Comparison of ENCODE assay signal across 17 cellular contexts in genomic region chr20:62426678-62427077, GRCh38. TPM values are rescaled to one million over a fixed set of nuclear protein-coding genes. Genes with fewer than 3 reads are reported as not detected.
DNase-seq lines count a peak whose midpoint lies in the region; ATAC-seq and TF ChIP-seq lines count a peak whose summit lies in the region.
"Had no signal": no experiment of that assay in that cellular context is flagged by ENCODE, and none has a peak within 500 bp of the region (broad histone marks: within the 10 kb centered on the region; RNA-seq: fewer than 3 reads in every experiment).

No MANE protein-coding gene starts in this region.

- H3K4me3 ChIP-seq in GM23338 (peak overlapping the region; percentile 32; the same call in 1 of the 2 replicates), epithelial cell of esophagus (ENCODE audit: low read length) (peak overlapping the region; percentile 50), parathyroid adenoma (ENCODE audit: low read depth, low read length) (peak overlapping the region; percentile 53), osteoblast (ENCODE audit: insufficient read depth, low read length) (no peak overlapping the region)
- H3K4me3 ChIP-seq: cardiac muscle cell had no signal

- H3K79me2 ChIP-seq in GM23338 (replicated peaks; ENCODE audit: insufficient read depth) (no peaks in the 10 kb centered on the region), parathyroid adenoma (no peaks in the 10 kb centered on the region), osteoblast (ENCODE audit: insufficient read depth, low read length) (no peaks in the 10 kb centered on the region)

- H3K36me3 ChIP-seq in GM23338 (ENCODE audit: insufficient read depth), result no peaks in the 10 kb centered on the region
- H3K36me3 ChIP-seq in parathyroid adenoma (ENCODE audit: control insufficient read depth, insufficient read depth, low read length), result no peaks in the 10 kb centered on the region
- H3K36me3 ChIP-seq in osteoblast (ENCODE audit: insufficient read depth, low read length), result no peaks in the 10 kb centered on the region
- H3K36me3 ChIP-seq: cardiac muscle cell had no signal

- H4K20me1 ChIP-seq in GM23338 (replicated peaks; ENCODE audit: insufficient read depth) (no peaks in the 10 kb centered on the region), osteoblast (ENCODE audit: insufficient read depth, low read length) (no peaks in the 10 kb centered on the region)

- intact Hi-C loops in Right ventricle myocardium superior (cut with DNase I), result no loop called here

- H3K4me2 ChIP-seq in GM23338 (peak overlapping the region; percentile 69), parathyroid adenoma (ENCODE audit: low read length) (peak overlapping the region; percentile 73), osteoblast (ENCODE audit: insufficient read depth, low read length) (no peak overlapping the region)

- H3K9me3 ChIP-seq in parathyroid adenoma (ENCODE audit: control insufficient read depth, low read length) (no peaks in the 10 kb centered on the region), osteoblast (ENCODE audit: low read depth, low read length) (no peaks in the 10 kb centered on the region)

- H3K4me1 Mint-ChIP-seq in GM23338, result peaks cover 48% of the 10 kb centered on the region

- no peak for TF ChIP-seq CTCF in GM23338 (conservative IDR thresholded peaks at IDR 0.05; ENCODE audit: low read depth in 2 of 2)
- no peak for TF ChIP-seq CTCF in epithelial cell of esophagus (IDR thresholded peaks at IDR 0.05; ENCODE audit: insufficient read depth, low read depth, low read length, missing control alignments)
- TF ChIP-seq CTCF in parathyroid adenoma (IDR thresholded peaks at IDR 0.05), result no peak
- no peak for TF ChIP-seq CTCF in osteoblast (IDR thresholded peaks at IDR 0.05; ENCODE audit: extremely low read depth, low read depth, low read length)

- H3F3A ChIP-seq in GM23338 (replicated peaks; ENCODE audit: low read depth), result peaks cover 11% of the 10 kb centered on the region

- H3K9me3 Mint-ChIP-seq in GM23338, result no peaks in the 10 kb centered on the region

- peak overlapping the region; percentile 84 for H3K9ac ChIP-seq in parathyroid adenoma

- no peaks in the 10 kb centered on the region for H3K36me3 Mint-ChIP-seq in GM23338 (ENCODE audit: low read depth)

- H3K27ac ChIP-seq in GM23338 (ENCODE audit: low read depth), result 0 out of 2 replicates have a peak overlapping the region, but pooled peaks have one; percentile 55
- peak overlapping the region; percentile 97 for H3K27ac ChIP-seq in parathyroid adenoma
- no peak overlapping the region for H3K27ac ChIP-seq in osteoblast (ENCODE audit: low read depth, low read length)
- H3K27ac ChIP-seq: cardiac muscle cell had no signal

- H3K27me3 ChIP-seq in GM23338 (ENCODE audit: insufficient read depth) (no peaks in the 10 kb centered on the region), parathyroid adenoma (ENCODE audit: control insufficient read depth, insufficient read depth, low read length) (no peaks in the 10 kb centered on the region), osteoblast (ENCODE audit: insufficient read depth, low read length) (peaks cover 4% of the 10 kb centered on the region)
- H3K27me3 ChIP-seq: cardiac muscle cell had no signal

- peak overlapping the region; percentile 59; the same call in 1 of the 2 replicates for H2AFZ ChIP-seq in GM23338
- peak overlapping the region; percentile 78 for H2AFZ ChIP-seq in parathyroid adenoma
- H2AFZ ChIP-seq in osteoblast (ENCODE audit: low read length), result no peak overlapping the region

- peaks cover 8% of the 10 kb centered on the region for H3K27me3 Mint-ChIP-seq in GM23338 (ENCODE audit: insufficient read depth, low read depth, poor library complexity)

- H3K4me3 Mint-ChIP-seq in GM23338, result peak overlapping the region; percentile 56

- H3K9me2 ChIP-seq in GM23338 (ENCODE audit: insufficient read depth), result no peaks in the 10 kb centered on the region

- ATAC-seq in GM23338, result peak; percentile 75
- ATAC-seq in GM19035 (IDR thresholded peaks at IDR 0.05; ENCODE audit: unreplicated experiment), result no peak
- no peak for ATAC-seq in Right ventricle myocardium superior (ENCODE audit: poor library complexity)

- H3K4me1 ChIP-seq in GM23338 (ENCODE audit: insufficient read depth), result peaks cover 27% of the 10 kb centered on the region
- H3K4me1 ChIP-seq in parathyroid adenoma, result peaks cover 31% of the 10 kb centered on the region
- H3K4me1 ChIP-seq in osteoblast (ENCODE audit: insufficient read depth, low read length), result no peaks in the 10 kb centered on the region

- H3K27ac Mint-ChIP-seq in GM23338, result no peak overlapping the region; the same call in 1 of the 2 replicates

- DNase-seq in GM23338 (ENCODE audit: low spot score) (peak; percentile 71), NCI-H2107 treated with DMSO at 0.1 percent for 48 hours (lab: John Stamatoyannopoulos, UW; ENCODE audit: unreplicated experiment) (peak; percentile 55), epithelial cell of esophagus (ENCODE audit: low read depth) (no peak), Right ventricle myocardium superior (no peak), osteoblast (ENCODE audit: insufficient read length, low spot score, missing footprints) (no peak), SHP77 treated with DMSO at 0.1 percent for 48 hours (lab: John Stamatoyannopoulos, UW) (no peak)
- DNase-seq: activated CD8-positive, alpha-beta memory T cell treated with anti-CD3 and anti-CD28 coated beads for 24 hours; activated naive CD4-positive, alpha-beta T cell; C1 segment of cervical spinal cord; IMR-90; stimulated activated CD4-positive, alpha-beta T cell treated with anti-CD3 and anti-CD28 coated beads, Interleukin-2, amount 100 ng/mL, for 48 hours; stimulated activated naive CD4-positive, alpha-beta T cell treated with Interleukin-2 at 50 U/mL for 16 hours had no signal

TF ChIP-seq in GM23338, 12 proteins besides CTCF, POLR2A, EP300 and RAD21 (continues in another document):
- TF ChIP-seq EZH2 (IDR thresholded peaks at IDR 0.05; ENCODE audit: low read depth, unreplicated experiment) (no peak), NANOG (IDR thresholded peaks at IDR 0.05; ENCODE audit: borderline replicate concordance) (no peak), JUNB (IDR thresholded peaks at IDR 0.05; ENCODE audit: unreplicated experiment) (no peak), ZNF114 (CRISPR knock-in tag; IDR thresholded peaks at IDR 0.05) (no peak)
- TF ChIP-seq, protein P1, sequence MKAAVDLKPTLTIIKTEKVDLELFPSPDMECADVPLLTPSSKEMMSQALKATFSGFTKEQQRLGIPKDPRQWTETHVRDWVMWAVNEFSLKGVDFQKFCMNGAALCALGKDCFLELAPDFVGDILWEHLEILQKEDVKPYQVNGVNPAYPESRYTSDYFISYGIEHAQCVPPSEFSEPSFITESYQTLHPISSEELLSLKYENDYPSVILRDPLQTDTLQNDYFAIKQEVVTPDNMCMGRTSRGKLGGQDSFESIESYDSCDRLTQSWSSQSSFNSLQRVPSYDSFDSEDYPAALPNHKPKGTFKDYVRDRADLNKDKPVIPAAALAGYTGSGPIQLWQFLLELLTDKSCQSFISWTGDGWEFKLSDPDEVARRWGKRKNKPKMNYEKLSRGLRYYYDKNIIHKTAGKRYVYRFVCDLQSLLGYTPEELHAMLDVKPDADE (IDR thresholded peaks at IDR 0.05), result no peak

RNA-seq across cellular contexts. Expression of gene RBBP8NL, which starts 0.7 kb away (rescaled TPM):
- 0.66 and 1.1 TPM in 2 replicates for total RNA-seq in GM23338 (2014; rRNA removed; shearing (Covaris generic))
- 0.10 and 0.64 TPM in 2 replicates for polyA plus RNA-seq in GM23338 (2016; fragmentation: Nextera tagmentation; extraction: Ambion mirVana)
- total RNA-seq in Right ventricle myocardium superior, result not detected
- not detected in 2 replicates for total RNA-seq in osteoblast
- total RNA-seq: cardiac muscle cell, IMR-90, mesenteric fat pad had no signal
- polyA plus RNA-seq: cardiac muscle cell, IMR-90 had no signal

RNA-seq across cellular contexts. Expression of gene CABLES2, which starts 19.6 kb away (rescaled TPM):
- total RNA-seq in GM23338 (2014; rRNA removed; shearing (Covaris generic)), result 12.6 and 12.7 TPM in 2 replicates
- polyA plus RNA-seq in GM23338 (2016; fragmentation: Nextera tagmentation; extraction: Ambion mirVana), result 4.3 and 5.1 TPM in 2 replicates
- total RNA-seq in Right ventricle myocardium superior, result 15.0 TPM
- total RNA-seq in osteoblast, result 1.8 TPM in 2 replicates

RNA-seq across cellular contexts. Expression of gene RPS21, which starts 39.8 kb away (rescaled TPM):
- total RNA-seq in GM23338 (2014; rRNA removed; shearing (Covaris generic)), result 759 and 964 TPM in 2 replicates
- polyA plus RNA-seq in GM23338 (2016; fragmentation: Nextera tagmentation; extraction: Ambion mirVana), result 2,298 and 2,471 TPM in 2 replicates
- 732 TPM for total RNA-seq in Right ventricle myocardium superior
- 460 and 508 TPM in 2 replicates for total RNA-seq in osteoblast

RNA-seq across cellular contexts. Expression of gene GATA5, which starts 49.1 kb away (rescaled TPM):
- total RNA-seq in GM23338 (2014; rRNA removed; shearing (Covaris generic)), result 0.73 and 1.2 TPM in 2 replicates
- 0.31 and 0.60 TPM in 2 replicates for polyA plus RNA-seq in GM23338 (2016; fragmentation: Nextera tagmentation; extraction: Ambion mirVana)
- 1.7 TPM for total RNA-seq in Right ventricle myocardium superior
- total RNA-seq in osteoblast, result not detected in 2 replicates
- total RNA-seq: epithelial cell of proximal tubule, IMR-90 had no signal
- polyA plus RNA-seq: IMR-90 had no signal

RNA-seq across cellular contexts. Expression of gene LAMA5, which starts 59.6 kb away (rescaled TPM):
- 215 and 298 TPM in 2 replicates for total RNA-seq in GM23338 (2014; rRNA removed; shearing (Covaris generic))
- polyA plus RNA-seq in GM23338 (2016; fragmentation: Nextera tagmentation; extraction: Ambion mirVana), result 192 and 201 TPM in 2 replicates
- total RNA-seq in Right ventricle myocardium superior (79.6 TPM), osteoblast (0.88 and 2.2 TPM in 2 replicates)

Comparison
In these comparisons a context has a peak if more than half of its experiments do, and no peak if none do; other contexts are left out.
1. DNase-seq: peak in GM23338 (single experiment) and NCI-H2107 treated with DMSO at 0.1 percent for 48 hours (single experiment); none in epithelial cell of esophagus (single experiment), Right ventricle myocardium superior (single experiment), osteoblast (single experiment) and SHP77 treated with DMSO at 0.1 percent for 48 hours (single experiment).